ENCODE assay signal across 17 cellular contexts in the genomic region with DNA sequence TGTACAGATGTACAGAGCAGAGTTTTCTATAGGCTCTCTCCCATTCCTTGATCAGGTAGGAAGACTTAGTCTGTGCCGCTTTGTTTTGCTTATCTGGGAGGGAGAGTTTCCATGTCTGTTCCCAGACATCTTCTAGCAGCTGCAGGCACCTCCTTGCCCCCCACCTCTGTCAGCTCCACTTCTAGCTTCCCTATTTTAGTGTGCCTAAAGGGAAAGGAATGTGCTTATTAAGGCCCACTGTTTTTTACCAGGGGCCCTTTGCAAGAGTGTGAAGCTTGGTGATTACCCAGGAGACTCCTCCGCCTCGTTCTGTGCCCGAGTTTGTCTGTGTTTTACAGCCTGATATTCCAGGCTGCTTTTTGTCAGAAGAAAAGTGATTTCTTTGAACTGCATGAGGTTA.
DNase-seq lines count a peak whose midpoint lies in the region; ATAC-seq and TF ChIP-seq lines count a peak whose summit lies in the region.
"Had no signal": no experiment of that assay in that cellular context is flagged by ENCODE, and none has a peak within 500 bp of the region (broad histone marks: within the 10 kb centered on the region; RNA-seq: fewer than 3 reads in every experiment).

No MANE protein-coding gene starts in this region.

- 74% methylated on average over 4 of the region's 4 CpGs for WGBS in HUES64
- WGBS in mesendoderm (ENCODE audit: extremely low coverage, insufficient coverage, low lambda C conversion rate), result no CpG with 5 or more reads among the region's 4 CpGs
- no CpG with 5 or more reads among the region's 4 CpGs for WGBS in trophoblast cell (ENCODE audit: extremely low coverage, insufficient coverage, insufficient read length)
- 53 to 71% methylated on average over 2 to 4 of the region's 4 CpGs for WGBS in gastroesophageal sphincter (ENCODE audit: low coverage in 1 of 2), 2 donors

- H3K4me1 ChIP-seq in HUES64 (ENCODE audit: insufficient read depth, low read length) (peaks cover 22% of the 10 kb centered on the region), mesendoderm (ENCODE audit: control insufficient read depth, low read depth, low read length) (peaks cover 2% of the 10 kb centered on the region), trophoblast cell (ENCODE audit: control insufficient read depth in 1 of 2, insufficient read depth in 2 of 2, low read length in 2 of 2) (no peaks in the 10 kb centered on the region), gastroesophageal sphincter (no peaks in the 10 kb centered on the region)

- H3K36me3 ChIP-seq in HUES64 (ENCODE audit: insufficient read depth, low read length) (no peaks in the 10 kb centered on the region), mesendoderm (ENCODE audit: control insufficient read depth, insufficient read depth, low read length) (no peaks in the 10 kb centered on the region), trophoblast cell (ENCODE audit: control insufficient read depth in 1 of 2, insufficient read depth in 2 of 2, low read length in 2 of 2) (no peaks in the 10 kb centered on the region), gastroesophageal sphincter (no peaks in the 10 kb centered on the region)

- H2BK120ac ChIP-seq in mesendoderm (ENCODE audit: low read depth, low read length) (no peak overlapping the region), trophoblast cell (ENCODE audit: insufficient read depth, low read length, poor library complexity) (no peak overlapping the region)

- no peaks in the 10 kb centered on the region for H3K79me2 ChIP-seq in mesendoderm (ENCODE audit: control insufficient read depth, insufficient read depth, low read length)
- no peaks in the 10 kb centered on the region for H3K79me2 ChIP-seq in trophoblast cell (ENCODE audit: control insufficient read depth, insufficient read depth, low read length, poor library complexity)

- no peak overlapping the region for H4K91ac ChIP-seq in trophoblast cell (ENCODE audit: low read depth, low read length)

- no peak overlapping the region for H3K4me2 ChIP-seq in mesendoderm (ENCODE audit: low read length)
- H3K4me2 ChIP-seq in trophoblast cell (ENCODE audit: low read length), result peak overlapping the region; percentile 8

- H3K23ac ChIP-seq in mesendoderm (ENCODE audit: low read length) (no peak overlapping the region), trophoblast cell (ENCODE audit: low read length) (no peak overlapping the region)

- H3K4ac ChIP-seq in mesendoderm (ENCODE audit: low read depth, low read length) (no peak overlapping the region), trophoblast cell (ENCODE audit: low read depth, low read length) (no peak overlapping the region)

- H3K36me3 Mint-ChIP-seq in glutamatergic neuron (ENCODE audit: unreplicated experiment), result no peaks in the 10 kb centered on the region

- DNase-seq in glutamatergic neuron (peak; percentile 19), mesendoderm (peak; percentile 56), trophoblast cell (no peak)
- no peak for DNase-seq in stimulated activated naive CD4-positive, alpha-beta T cell treated with Interleukin-2 at 50 U/mL for 16 hours (lab: John Stamatoyannopoulos, UW)
- DNase-seq: DMS 273 treated with DMSO at 0.1 percent for 48 hours, KBM-7, MV-4-11, NCI-H1417, NCI-H1930, NCI-H2171 treated with DMSO at 0.1 percent for 48 hours, NCI-H446 treated with DMSO at 0.1 percent for 48 hours had no signal

- H3K27ac ChIP-seq in HUES64 (ENCODE audit: low read depth, low read length) (no peak overlapping the region), mesendoderm (ENCODE audit: low read depth, low read length) (no peak overlapping the region), trophoblast cell (ENCODE audit: low read depth, low read length) (no peak overlapping the region), gastroesophageal sphincter (no peak overlapping the region)
- H3K27ac ChIP-seq: C4-2B had no signal

- no peak overlapping the region for H2AFZ ChIP-seq in trophoblast cell (ENCODE audit: insufficient read depth, low read length, poor library complexity)

- no peak for ATAC-seq in GM21515 (IDR thresholded peaks at IDR 0.05; ENCODE audit: unreplicated experiment)
- no peak for ATAC-seq in HG02981 (IDR thresholded peaks at IDR 0.05; ENCODE audit: unreplicated experiment)
- ATAC-seq in gastroesophageal sphincter, result no peak
- ATAC-seq: HCT116 had no signal

- H3K56ac ChIP-seq in mesendoderm (ENCODE audit: low read length), result peak overlapping the region; percentile 25

- no peak overlapping the region for H2BK5ac ChIP-seq in mesendoderm (ENCODE audit: low read length)
- no peak overlapping the region for H2BK5ac ChIP-seq in trophoblast cell (ENCODE audit: low read depth, low read length, poor library complexity)

- no peak overlapping the region for H3K4me3 Mint-ChIP-seq in glutamatergic neuron (ENCODE audit: unreplicated experiment)

- no peak overlapping the region for H2BK15ac ChIP-seq in mesendoderm (replicated peaks; ENCODE audit: low read depth)

- H3K14ac ChIP-seq in trophoblast cell (ENCODE audit: low read length), result no peak overlapping the region

- H3K4me1 Mint-ChIP-seq in glutamatergic neuron (ENCODE audit: low read depth, unreplicated experiment), result peaks cover 6% of the 10 kb centered on the region

- no peak overlapping the region for H3K4me3 ChIP-seq in HUES64 (ENCODE audit: low read length)
- H3K4me3 ChIP-seq in mesendoderm (ENCODE audit: low read length), result no peak overlapping the region
- no peak overlapping the region for H3K4me3 ChIP-seq in trophoblast cell (ENCODE audit: low read depth, low read length)
- H3K4me3 ChIP-seq in gastroesophageal sphincter, result no peak overlapping the region

- H3K9me3 ChIP-seq in HUES64 (ENCODE audit: insufficient read depth, low read depth, low read length) (no peaks in the 10 kb centered on the region), trophoblast cell (ENCODE audit: insufficient read depth, low read depth, low read length) (no peaks in the 10 kb centered on the region), gastroesophageal sphincter (no peaks in the 10 kb centered on the region)

- no peak overlapping the region for H4K8ac ChIP-seq in mesendoderm (ENCODE audit: low read depth, low read length)
- no peak overlapping the region for H4K8ac ChIP-seq in trophoblast cell (ENCODE audit: low read depth, low read length)

- H4K12ac ChIP-seq in trophoblast cell (ENCODE audit: low read depth, low read length), result no peak overlapping the region

- TF ChIP-seq CTCF in glutamatergic neuron (IDR thresholded peaks at IDR 0.05; ENCODE audit: partially characterized antibody, unreplicated experiment) (no peak), gastroesophageal sphincter (IDR thresholded peaks at IDR 0.05) (no peak)

- no peak overlapping the region for H3K18ac ChIP-seq in mesendoderm (ENCODE audit: low read length)
- H3K18ac ChIP-seq in trophoblast cell (ENCODE audit: low read length), result no peak overlapping the region

- no peak overlapping the region for H3K27ac Mint-ChIP-seq in glutamatergic neuron (ENCODE audit: unreplicated experiment)

- H4K5ac ChIP-seq in mesendoderm (ENCODE audit: low read length), result no peak overlapping the region

- no peak for TF ChIP-seq EP300 in gastroesophageal sphincter (IDR thresholded peaks at IDR 0.05)

- no peaks in the 10 kb centered on the region for H3K27me3 Mint-ChIP-seq in glutamatergic neuron (ENCODE audit: unreplicated experiment)

- H3K27me3 ChIP-seq in HUES64 (ENCODE audit: insufficient read depth, low read length), result no peaks in the 10 kb centered on the region
- H3K27me3 ChIP-seq in mesendoderm (ENCODE audit: insufficient read depth, low read length, poor library complexity), result no peaks in the 10 kb centered on the region
- no peaks in the 10 kb centered on the region for H3K27me3 ChIP-seq in trophoblast cell (ENCODE audit: insufficient read depth, low read length)
- no peaks in the 10 kb centered on the region for H3K27me3 ChIP-seq in gastroesophageal sphincter

- no peaks in the 10 kb centered on the region for H3K9me3 Mint-ChIP-seq in glutamatergic neuron (ENCODE audit: unreplicated experiment)

- TF ChIP-seq POLR2A in gastroesophageal sphincter (IDR thresholded peaks at IDR 0.05), result no peak

- no peak overlapping the region for H2BK12ac ChIP-seq in trophoblast cell (ENCODE audit: low read length)

- H3K9ac ChIP-seq in HUES64 (ENCODE audit: low read depth, low read length) (peak overlapping the region; percentile 18; the same call in 1 of the 2 replicates), mesendoderm (ENCODE audit: low read length) (no peak overlapping the region), trophoblast cell (ENCODE audit: low read length) (no peak overlapping the region)

- H3K79me1 ChIP-seq in mesendoderm (ENCODE audit: low read length), result no peaks in the 10 kb centered on the region
- no peaks in the 10 kb centered on the region for H3K79me1 ChIP-seq in trophoblast cell (ENCODE audit: low read length)

- no peak overlapping the region for H2AK5ac ChIP-seq in mesendoderm (ENCODE audit: low read length)
- H2AK5ac ChIP-seq in trophoblast cell (ENCODE audit: low read length), result no peak overlapping the region

Comparison
In these comparisons a context has a peak if more than half of its experiments do, and no peak if none do; other contexts are left out.
1. DNase-seq: peak in glutamatergic neuron (single experiment) and mesendoderm (single experiment); none in trophoblast cell (0 of 2) and stimulated activated naive CD4-positive, alpha-beta T cell treated with Interleukin-2 at 50 U/mL for 16 hours (single experiment).